Comparison of ENCODE assay signal across 19 cellular contexts in the genomic region with DNA sequence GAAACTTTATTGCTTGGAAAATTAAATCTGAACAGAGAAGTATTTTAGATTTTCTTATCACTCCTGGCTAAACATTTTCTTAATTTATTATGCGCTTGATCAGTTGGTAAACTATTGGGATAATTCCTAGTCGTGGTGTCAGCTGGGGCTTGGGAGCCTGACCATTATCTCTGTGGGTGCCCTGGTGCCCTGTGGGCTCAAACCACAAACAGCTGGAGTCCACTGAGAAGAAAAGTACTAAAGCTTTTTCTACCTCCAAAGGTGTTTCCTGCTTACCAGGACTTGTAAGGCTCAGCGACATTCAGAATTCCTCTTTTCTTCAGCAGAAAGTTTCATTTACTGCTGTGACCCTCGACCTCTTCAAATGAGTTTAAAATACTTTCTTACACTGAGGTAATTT.
"Had no signal": no experiment of that assay in that cellular context is flagged by ENCODE, and none has a peak within 500 bp of the region (broad histone marks: within the 10 kb centered on the region; RNA-seq: fewer than 3 reads in every experiment).

No MANE protein-coding gene starts in this region.

- H3K36me3 ChIP-seq: tibial artery had no signal

- H3K4me1 ChIP-seq: tibial artery had no signal

- H3K27me3 ChIP-seq: tibial artery had no signal

- DNase-seq: activated CD4-positive, alpha-beta T cell treated with anti-CD3 and anti-CD28 coated beads, Interleukin-2, amount 10 ng/mL, durations not matched to agents 24 days and 14 days; activated CD8-positive, alpha-beta T cell treated with anti-CD3 and anti-CD28 coated beads for 36 hours; activated effector memory CD4-positive, alpha-beta T cell treated with Interleukin-2 at 50 U/mL for 16 hours; activated naive CD4-positive, alpha-beta T cell treated with anti-CD3 and anti-CD28 coated beads, Interleukin-2, amount 10 ng/mL, durations not matched to agents 7 days and 5 days; activated naive CD8-positive, alpha-beta T cell treated with anti-CD3 and anti-CD28 coated beads, Interleukin-2, amount 50 U/mL, for 24 hours; activated T-cell treated with anti-CD3 and anti-CD28 coated beads, Interleukin-2, amount 50 U/mL, for 24 hours; anterior cingulate cortex; caudate nucleus; effector memory CD8-positive, alpha-beta T cell; stimulated activated CD4-positive, alpha-beta T cell treated with anti-CD3 and anti-CD28 coated beads, Interleukin-12 subunit alpha, Interleukin-12 subunit beta, amount 100 ng/mL, for 4 hours; stimulated activated CD4-positive, alpha-beta T cell treated with anti-CD3 and anti-CD28 coated beads, Interleukin-1b, Interleukin-23, amount 100 ng/mL, for 48 hours; stimulated activated naive CD8-positive, alpha-beta T cell treated with anti-CD3 and anti-CD28 coated beads, Interleukin-15, Interleukin-2, amounts not matched to agents 100 U/mL and 50 U/mL, for 24 hours; substantia nigra; T-helper 9 cell; tibial artery had no signal

- H3K27ac ChIP-seq: tibial artery had no signal

- ATAC-seq: activated CD8-positive, alpha-beta T cell treated with anti-CD3 and anti-CD28 coated beads for 36 hours; activated naive CD8-positive, alpha-beta T cell treated with anti-CD3 and anti-CD28 coated beads, Interleukin-2, amount 50 U/mL, for 24 hours; effector memory CD8-positive, alpha-beta T cell; left lobe of liver; natural killer cell treated with Interleukin-12 subunit alpha and Interleukin-12 subunit beta and Interleukin-15 and Interleukin-18, amount 100 ng/mL, for 72 hours; stimulated activated naive CD8-positive, alpha-beta T cell treated with anti-CD3 and anti-CD28 coated beads, Interleukin-15, Interleukin-2, amounts not matched to agents 100 U/mL and 50 U/mL, for 24 hours had no signal

- H3K27ac Mint-ChIP-seq: activated CD4-positive, alpha-beta T cell treated with anti-CD3 and anti-CD28 coated beads, Interleukin-2, amount 10 ng/mL, durations not matched to agents 24 days and 14 days; activated CD8-positive, alpha-beta T cell treated with anti-CD3 and anti-CD28 coated beads for 36 hours; activated naive CD4-positive, alpha-beta T cell treated with anti-CD3 and anti-CD28 coated beads, Interleukin-2, amount 10 ng/mL, durations not matched to agents 7 days and 5 days; activated naive CD8-positive, alpha-beta T cell treated with anti-CD3 and anti-CD28 coated beads, Interleukin-2, amount 50 U/mL, for 24 hours; activated T-cell treated with anti-CD3 and anti-CD28 coated beads, Interleukin-2, amount 50 U/mL, for 24 hours; brain; effector memory CD8-positive, alpha-beta T cell; natural killer cell treated with Interleukin-12 subunit alpha and Interleukin-12 subunit beta and Interleukin-15 and Interleukin-18, amount 100 ng/mL, for 72 hours had no signal

- H3K4me3 ChIP-seq: lung, tibial artery had no signal

- H3K36me3 Mint-ChIP-seq: activated naive CD4-positive, alpha-beta T cell treated with anti-CD3 and anti-CD28 coated beads, Interleukin-2, amount 10 ng/mL, durations not matched to agents 7 days and 5 days; brain had no signal

- H3K9me3 ChIP-seq: tibial artery had no signal

- H3K4me1 Mint-ChIP-seq: activated CD4-positive, alpha-beta T cell treated with anti-CD3 and anti-CD28 coated beads, Interleukin-2, amount 10 ng/mL, durations not matched to agents 24 days and 14 days; activated naive CD4-positive, alpha-beta T cell treated with anti-CD3 and anti-CD28 coated beads, Interleukin-2, amount 10 ng/mL, durations not matched to agents 7 days and 5 days; activated naive CD8-positive, alpha-beta T cell treated with anti-CD3 and anti-CD28 coated beads, Interleukin-2, amount 50 U/mL, for 24 hours; brain had no signal

- H3K4me3 Mint-ChIP-seq: activated CD4-positive, alpha-beta T cell treated with anti-CD3 and anti-CD28 coated beads, Interleukin-2, amount 10 ng/mL, durations not matched to agents 24 days and 14 days; activated CD8-positive, alpha-beta T cell treated with anti-CD3 and anti-CD28 coated beads for 36 hours; activated naive CD4-positive, alpha-beta T cell treated with anti-CD3 and anti-CD28 coated beads, Interleukin-2, amount 10 ng/mL, durations not matched to agents 7 days and 5 days; activated naive CD8-positive, alpha-beta T cell treated with anti-CD3 and anti-CD28 coated beads, Interleukin-2, amount 50 U/mL, for 24 hours; activated T-cell treated with anti-CD3 and anti-CD28 coated beads, Interleukin-2, amount 50 U/mL, for 24 hours; brain; effector memory CD8-positive, alpha-beta T cell; natural killer cell treated with Interleukin-12 subunit alpha and Interleukin-12 subunit beta and Interleukin-15 and Interleukin-18, amount 100 ng/mL, for 72 hours had no signal

- H3K9me3 Mint-ChIP-seq: activated CD4-positive, alpha-beta T cell treated with anti-CD3 and anti-CD28 coated beads, Interleukin-2, amount 10 ng/mL, durations not matched to agents 24 days and 14 days had no signal

- H3K27me3 Mint-ChIP-seq: activated CD4-positive, alpha-beta T cell treated with anti-CD3 and anti-CD28 coated beads, Interleukin-2, amount 10 ng/mL, durations not matched to agents 24 days and 14 days; activated naive CD4-positive, alpha-beta T cell treated with anti-CD3 and anti-CD28 coated beads, Interleukin-2, amount 10 ng/mL, durations not matched to agents 7 days and 5 days had no signal
